Comparison of ENCODE assay signal across 39 cellular contexts in the genomic region with DNA sequence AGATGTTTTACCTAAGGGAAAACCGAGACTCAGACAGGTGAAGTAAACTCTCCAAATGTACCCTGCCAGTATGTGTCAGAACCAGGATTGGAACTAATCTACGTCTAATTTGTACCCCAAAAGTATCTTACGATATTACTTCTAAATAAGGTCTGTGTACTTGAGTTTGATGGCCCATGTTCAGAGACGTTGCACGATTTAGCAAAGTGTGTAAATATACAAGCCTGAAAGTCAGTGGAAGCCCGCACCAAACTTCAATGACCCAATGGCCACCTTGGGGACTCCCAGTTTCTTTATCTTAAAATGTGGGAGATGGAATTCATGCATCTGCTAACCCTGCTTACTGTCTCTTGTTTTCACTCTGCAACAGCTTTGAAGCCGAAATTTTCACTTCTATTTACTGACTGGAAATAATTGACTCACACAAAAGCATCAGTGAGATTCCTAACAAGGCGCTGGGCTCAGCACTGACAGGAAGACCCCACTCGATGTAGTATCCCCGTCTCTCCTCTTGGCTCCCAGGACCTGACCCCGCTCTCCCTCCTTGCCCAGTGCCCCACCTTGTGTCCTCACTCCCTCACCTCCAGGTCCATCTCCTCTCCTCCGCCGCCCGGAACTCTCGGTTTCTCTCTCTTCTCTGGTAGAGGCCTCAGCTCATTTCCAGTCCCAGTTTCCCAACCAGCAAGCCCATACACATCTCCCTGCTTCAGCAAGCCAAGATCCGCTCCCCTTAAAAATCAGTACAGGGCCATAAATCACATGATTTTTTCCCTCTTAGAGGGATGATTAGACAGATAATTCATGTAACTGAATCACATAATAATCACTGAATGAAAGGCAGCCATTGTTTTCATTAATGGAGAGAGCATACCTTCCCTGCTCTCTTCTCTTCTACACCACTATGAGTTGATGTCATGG. TPM values are rescaled to one million over a fixed set of nuclear protein-coding genes. Genes with fewer than 3 reads are reported as not detected.
"Had no signal": no experiment of that assay in that cellular context is flagged by ENCODE, and none has a peak within 500 bp of the region (broad histone marks: within the 10 kb centered on the region; RNA-seq: fewer than 3 reads in every experiment).

No MANE protein-coding gene starts in this region.

- H3K27ac ChIP-seq: adrenal gland, body of pancreas, brain microvascular endothelial cell, cardiac muscle cell, VCaP had no signal

- H3K27ac Mint-ChIP-seq: activated B cell treated with CpG ODN at 0.5 μM for 24 hours; activated CD4-positive, alpha-beta memory T cell treated with anti-CD3 and anti-CD28 coated beads for 36 hours; activated CD4-positive, alpha-beta T cell treated with anti-CD3 and anti-CD28 coated beads, Interleukin-2, amount 10 ng/mL, durations not matched to agents 24 days and 14 days; activated CD8-positive, alpha-beta T cell treated with anti-CD3 and anti-CD28 coated beads for 36 hours; activated naive CD4-positive, alpha-beta T cell treated with anti-CD3 and anti-CD28 coated beads for 36 hours; activated naive CD4-positive, alpha-beta T cell treated with anti-CD3 and anti-CD28 coated beads, Interleukin-2, amount 50 U/mL, for 72 hours; activated naive CD8-positive, alpha-beta T cell treated with anti-CD3 and anti-CD28 coated beads for 36 hours; activated T-cell treated with anti-CD3 and anti-CD28 coated beads, Interleukin-2, amount 50 U/mL, for 72 hours; activated T-helper 1 cell treated with anti-CD3 and anti-CD28 coated beads, Interleukin-12 subunit alpha, Interleukin-12 subunit beta, Interleukin-2, Interleukin-4 antibody, amounts not matched to agents 30 ng/mL and 10 ng/mL and 1 ng/mL, durations not matched to agents 14 hours and 24 hours and 36 hours; activated T-helper 17 cell treated with anti-CD3 and anti-CD28 coated beads, Interleukin-2, amount 50 U/mL, for 72 hours; T-helper 1 cell treated with Interleukin-12 subunit alpha and Interleukin-12 subunit beta and Interleukin-4 antibody, amounts not matched to agents 30 μg/mL and 1 μg/mL, for 36 hours; T-helper 2 cell treated with Interferon-gamma antibody and Interleukin-4, amounts not matched to agents 5 μg/mL and 100 μg/mL, for 36 hours had no signal

- ATAC-seq: activated CD8-positive, alpha-beta T cell treated with anti-CD3 and anti-CD28 coated beads for 36 hours; activated naive CD4-positive, alpha-beta T cell treated with anti-CD3 and anti-CD28 coated beads, Interleukin-2, amount 50 U/mL, for 72 hours; activated T-cell treated with anti-CD3 and anti-CD28 coated beads, Interleukin-2, amount 50 U/mL, for 4 hours; activated T-cell treated with anti-CD3 and anti-CD28 coated beads, Interleukin-2, amount 50 U/mL, for 72 hours; activated T-helper 17 cell treated with anti-CD3 and anti-CD28 coated beads, Interleukin-2, amount 50 U/mL, for 72 hours; body of pancreas had no signal

- H3K4me1 ChIP-seq: adrenal gland, body of pancreas had no signal

- H3K4me1 Mint-ChIP-seq: activated B cell treated with CpG ODN at 0.5 μM for 24 hours; activated naive CD8-positive, alpha-beta T cell treated with anti-CD3 and anti-CD28 coated beads for 36 hours; activated T-helper 17 cell treated with anti-CD3 and anti-CD28 coated beads, Interleukin-2, amount 50 U/mL, for 72 hours; central memory CD8-positive, alpha-beta T cell had no signal

- H3K36me3 ChIP-seq: adrenal gland, brain microvascular endothelial cell, cardiac muscle cell had no signal

- H3K9me3 ChIP-seq: adrenal gland, body of pancreas had no signal

- H3K4me3 ChIP-seq: adrenal gland, body of pancreas, cardiac muscle cell had no signal

- H3K4me3 Mint-ChIP-seq: activated B cell treated with CpG ODN at 0.5 μM for 24 hours; activated CD4-positive, alpha-beta memory T cell treated with anti-CD3 and anti-CD28 coated beads for 36 hours; activated CD4-positive, alpha-beta T cell treated with anti-CD3 and anti-CD28 coated beads, Interleukin-2, amount 10 ng/mL, durations not matched to agents 24 days and 14 days; activated CD8-positive, alpha-beta T cell treated with anti-CD3 and anti-CD28 coated beads for 36 hours; activated naive CD4-positive, alpha-beta T cell treated with anti-CD3 and anti-CD28 coated beads for 36 hours; activated naive CD8-positive, alpha-beta T cell treated with anti-CD3 and anti-CD28 coated beads for 36 hours; activated T-cell treated with anti-CD3 and anti-CD28 coated beads, Interleukin-2, amount 50 U/mL, for 4 hours; activated T-cell treated with anti-CD3 and anti-CD28 coated beads, Interleukin-2, amount 50 U/mL, for 72 hours; activated T-helper 1 cell treated with anti-CD3 and anti-CD28 coated beads, Interleukin-12 subunit alpha, Interleukin-12 subunit beta, Interleukin-2, Interleukin-4 antibody, amounts not matched to agents 30 ng/mL and 10 ng/mL and 1 ng/mL, durations not matched to agents 14 hours and 24 hours and 36 hours; activated T-helper 17 cell treated with anti-CD3 and anti-CD28 coated beads, Interleukin-2, amount 50 U/mL, for 72 hours; central memory CD8-positive, alpha-beta T cell; T-helper 1 cell treated with Interleukin-12 subunit alpha and Interleukin-12 subunit beta and Interleukin-4 antibody, amounts not matched to agents 30 μg/mL and 1 μg/mL, for 36 hours; T-helper 2 cell treated with Interferon-gamma antibody and Interleukin-4, amounts not matched to agents 5 μg/mL and 100 μg/mL, for 36 hours had no signal

- H3K27me3 ChIP-seq: adrenal gland, brain microvascular endothelial cell, cardiac muscle cell had no signal

- DNase-seq: activated B cell treated with CpG ODN at 0.5 μM for 24 hours; activated CD4-positive, alpha-beta memory T cell treated with anti-CD3 and anti-CD28 coated beads for 36 hours; activated CD4-positive, alpha-beta T cell treated with anti-CD3 and anti-CD28 coated beads for 4 hours; activated CD4-positive, alpha-beta T cell treated with anti-CD3 and anti-CD28 coated beads, Interleukin-2, amount 10 ng/mL, durations not matched to agents 24 days and 14 days; activated CD4-positive, alpha-beta T cell treated with anti-CD3 and anti-CD28 coated beads, Interleukin-2, amount 50 U/mL, for 1 hour; activated CD4-positive, alpha-beta T cell treated with anti-CD3 and anti-CD28 coated beads, Interleukin-2, amount 50 U/mL, for 4 hours; activated CD4-positive, CD25-positive, alpha-beta regulatory T cell treated with anti-CD3 and anti-CD28 coated beads, Interleukin-2, amount 50 U/mL, for 72 hours; activated CD8-positive, alpha-beta memory T cell treated with anti-CD3 and anti-CD28 coated beads, Interleukin-2, amount 50 U/mL, for 4 hours; activated CD8-positive, alpha-beta T cell treated with anti-CD3 and anti-CD28 coated beads for 36 hours; activated effector memory CD4-positive, alpha-beta T cell treated with anti-CD3 and anti-CD28 coated beads, Interleukin-2, amount 50 U/mL, for 16 hours; activated gamma-delta T cell treated with Interleukin-2 at 50 U/mL for 16 hours; activated naive CD4-positive, alpha-beta T cell; activated naive CD4-positive, alpha-beta T cell treated with anti-CD3 and anti-CD28 coated beads for 36 hours; activated naive CD4-positive, alpha-beta T cell treated with anti-CD3 and anti-CD28 coated beads, Interleukin-2, amount 50 U/mL, for 16 hours; activated naive CD8-positive, alpha-beta T cell treated with anti-CD3 and anti-CD28 coated beads for 36 hours; activated T-cell treated with anti-CD3 and anti-CD28 coated beads for 4 hours; activated T-cell treated with anti-CD3 and anti-CD28 coated beads, Interleukin-2, amount 50 U/mL, for 1 hour; activated T-cell treated with anti-CD3 and anti-CD28 coated beads, Interleukin-2, amount 50 U/mL, for 4 hours; activated T-cell treated with anti-CD3 and anti-CD28 coated beads, Interleukin-2, amount 50 U/mL, for 72 hours; adrenal gland; amniotic stem cell; aorta; body of pancreas; brain microvascular endothelial cell; caudate nucleus; cerebellar nuclear complex; T-helper 1 cell; T-helper 2 cell; T-helper 9 cell had no signal

RNA-seq across cellular contexts. Expression of a gene that starts 42.8 kb away (rescaled TPM):
- total RNA-seq: activated B cell treated with CpG ODN at 0.5 μM for 24 hours; activated naive CD4-positive, alpha-beta T cell treated with anti-CD3 and anti-CD28 coated beads for 36 hours; body of pancreas; bronchial epithelial cell; cardiac muscle cell; chondrocyte had no signal
- polyA plus RNA-seq: cardiac muscle cell had no signal
